In the genomic region with DNA sequence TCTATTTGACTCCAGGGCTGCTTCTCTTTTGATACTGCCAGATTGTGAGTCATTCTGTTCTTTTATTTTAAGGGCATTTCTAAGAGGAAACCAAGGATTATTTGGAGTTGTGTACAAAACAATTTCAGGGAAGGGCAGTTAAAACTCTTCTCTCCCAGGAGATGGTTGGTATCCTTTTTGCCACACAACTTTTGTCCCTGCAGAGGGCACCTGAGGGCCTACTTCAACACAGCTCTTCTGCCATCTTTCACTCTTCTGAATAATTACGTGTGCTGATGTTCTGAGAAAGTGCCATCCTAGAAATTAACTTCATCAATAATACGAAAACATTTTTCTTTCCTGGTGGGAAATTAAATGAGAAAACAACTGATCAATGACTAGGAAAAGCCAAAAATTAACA, we compare ENCODE assay signal across 1 cellular context.
TF ChIP-seq lines count a peak whose summit lies in the region.

No MANE protein-coding gene starts in this region.

TF ChIP-seq in WTC11, 78 proteins besides CTCF, POLR2A, EP300 and RAD21 (continued from another document):
- no peak for TF ChIP-seq E2F4 (CRISPR knock-in tag; IDR thresholded peaks at IDR 0.05; ENCODE audit: borderline replicate concordance, low read depth)
- TF ChIP-seq ZNF138 (CRISPR knock-in tag; conservative IDR thresholded peaks at IDR 0.05) = no peak
- TF ChIP-seq SP1 (CRISPR knock-in tag; conservative IDR thresholded peaks at IDR 0.05) = no peak
- TF ChIP-seq TP53 (CRISPR knock-in tag; IDR thresholded peaks at IDR 0.05) = no peak
- TF ChIP-seq, protein P1, sequence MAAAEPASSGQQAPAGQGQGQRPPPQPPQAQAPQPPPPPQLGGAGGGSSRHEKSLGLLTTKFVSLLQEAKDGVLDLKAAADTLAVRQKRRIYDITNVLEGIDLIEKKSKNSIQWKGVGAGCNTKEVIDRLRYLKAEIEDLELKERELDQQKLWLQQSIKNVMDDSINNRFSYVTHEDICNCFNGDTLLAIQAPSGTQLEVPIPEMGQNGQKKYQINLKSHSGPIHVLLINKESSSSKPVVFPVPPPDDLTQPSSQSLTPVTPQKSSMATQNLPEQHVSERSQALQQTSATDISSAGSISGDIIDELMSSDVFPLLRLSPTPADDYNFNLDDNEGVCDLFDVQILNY (CRISPR knock-in tag; IDR thresholded peaks at IDR 0.05) = no peak
